Comparison of ENCODE assay signal across 8 cellular contexts in the genomic region with DNA sequence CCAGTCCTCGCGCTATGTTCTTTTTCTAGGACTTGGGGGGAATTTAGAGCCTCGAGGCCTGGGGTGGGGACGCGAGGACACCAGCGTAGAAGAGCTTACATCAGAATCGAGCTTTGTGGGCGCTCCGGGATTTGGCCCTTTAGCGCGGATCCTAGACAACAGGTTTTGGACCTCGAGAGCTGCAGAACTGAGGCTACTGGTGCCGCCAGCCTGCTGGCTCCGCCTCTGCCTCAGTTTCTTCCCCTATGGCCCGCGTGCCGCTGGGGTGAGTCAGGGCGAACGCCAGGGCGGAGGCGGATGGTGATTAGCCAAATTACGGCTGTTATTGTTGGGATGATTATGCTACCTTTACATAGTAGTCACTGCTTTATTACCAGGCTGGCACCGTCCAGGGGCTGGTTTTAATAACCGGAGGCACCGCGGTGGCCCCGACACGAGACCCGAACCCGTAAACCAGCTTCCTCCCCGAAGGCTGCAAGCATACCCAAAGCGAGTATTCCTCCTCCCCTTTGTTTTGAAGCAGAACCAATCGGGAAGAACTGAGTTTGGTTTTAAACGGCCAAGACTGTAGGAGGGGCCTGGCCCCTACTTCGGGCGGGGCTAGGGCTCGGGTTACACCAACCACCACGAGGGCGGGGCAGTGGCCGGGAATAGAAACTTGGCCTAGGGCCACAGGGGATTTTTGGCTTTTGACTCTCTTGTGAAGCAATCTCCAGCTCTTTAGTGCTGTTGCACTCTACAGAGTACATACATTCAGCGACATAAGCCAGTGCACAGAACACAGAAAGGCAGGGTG. TPM values are rescaled to one million over a fixed set of nuclear protein-coding genes. Genes with fewer than 3 reads are reported as not detected.
DNase-seq lines count a peak whose midpoint lies in the region; ATAC-seq and TF ChIP-seq lines count a peak whose summit lies in the region.

No MANE protein-coding gene starts in this region.

- H3K27ac ChIP-seq in left lung: peak overlapping the region; percentile 96 to 99

- peak overlapping the region; percentile 78 to 91 for H3K4me3 ChIP-seq in left lung

- H3K27ac Mint-ChIP-seq in CD14-positive monocyte: peak overlapping the region; percentile 94 to 100 (median 99)
- H3K27ac Mint-ChIP-seq in dendritic cell treated with granulocyte-macrophage colony-stimulating factor and Interleukin-4, amounts not matched to agents 40 ng/mL and 50 ng/mL, for 4 days: peak overlapping the region; percentile 97

- peaks cover 46% of the 10 kb centered on the region for H3K4me1 Mint-ChIP-seq in CD14-positive monocyte
- peaks cover 61% of the 10 kb centered on the region for H3K4me1 Mint-ChIP-seq in dendritic cell treated with granulocyte-macrophage colony-stimulating factor and Interleukin-4, amounts not matched to agents 40 ng/mL and 50 ng/mL, for 4 days (ENCODE audit: low read depth)

- intact Hi-C loops in CD14-positive monocyte (cut with micrococcal nuclease): loop anchor here (5.0 kb wide), 2 partner anchors 52 to 618 kb away; a partner anchor contains a TSS
- intact Hi-C loops in dendritic cell treated with granulocyte-macrophage colony-stimulating factor and Interleukin-4, amounts not matched to agents 40 ng/mL and 50 ng/mL, for 4 days (cut with micrococcal nuclease): loop anchor here (5.0 kb wide), 1 partner anchor 52 kb away; a partner anchor contains a TSS
- intact Hi-C loops in left lung (cut with DNase I): no loop called here

- peaks cover 18 to 22% of the 10 kb centered on the region in 2 donors for H3K36me3 Mint-ChIP-seq in CD14-positive monocyte
- peaks cover 39% of the 10 kb centered on the region for H3K36me3 Mint-ChIP-seq in dendritic cell treated with granulocyte-macrophage colony-stimulating factor and Interleukin-4, amounts not matched to agents 40 ng/mL and 50 ng/mL, for 4 days (ENCODE audit: low read depth)

- peak; percentile 73 for ATAC-seq in GM19395 (IDR thresholded peaks at IDR 0.05; ENCODE audit: unreplicated experiment)
- peak; percentile 42 for ATAC-seq in HG03558 (IDR thresholded peaks at IDR 0.05; ENCODE audit: extremely low read depth, unreplicated experiment)
- peak; percentile 89 for ATAC-seq in left lung

- H3K4me3 Mint-ChIP-seq in CD14-positive monocyte: peak overlapping the region; percentile 93 to 96
- H3K4me3 Mint-ChIP-seq in dendritic cell treated with granulocyte-macrophage colony-stimulating factor and Interleukin-4, amounts not matched to agents 40 ng/mL and 50 ng/mL, for 4 days: peak overlapping the region; percentile 99

- H3K4me1 ChIP-seq in left lung: peaks cover 7 to 41% of the 10 kb centered on the region in 2 donors

- no peaks in the 10 kb centered on the region for H3K9me3 ChIP-seq in left lung

- H3K27me3 Mint-ChIP-seq in CD14-positive monocyte (ENCODE audit: low read depth in 3 of 3): peaks cover 0 to 2% (median 0%) of the 10 kb centered on the region in 3 donors
- H3K27me3 Mint-ChIP-seq in dendritic cell treated with granulocyte-macrophage colony-stimulating factor and Interleukin-4, amounts not matched to agents 40 ng/mL and 50 ng/mL, for 4 days: no peaks in the 10 kb centered on the region

- H3K9me3 Mint-ChIP-seq in CD14-positive monocyte: no peaks in the 10 kb centered on the region
- no peaks in the 10 kb centered on the region for H3K9me3 Mint-ChIP-seq in dendritic cell treated with granulocyte-macrophage colony-stimulating factor and Interleukin-4, amounts not matched to agents 40 ng/mL and 50 ng/mL, for 4 days

- TF ChIP-seq CTCF in CD14-positive monocyte (IDR thresholded peaks at IDR 0.05): no peak
- no peak for TF ChIP-seq CTCF in left lung (IDR thresholded peaks at IDR 0.05)

- H3K27me3 ChIP-seq in left lung: no peaks in the 10 kb centered on the region

- DNase-seq in CD14-positive monocyte (ENCODE audit: low spot score): peak; percentile 93
- DNase-seq in NCI-H748 (lab: John Stamatoyannopoulos, UW; ENCODE audit: unreplicated experiment): peak; percentile 99
- DNase-seq in activated CD4-positive, alpha-beta T cell treated with anti-CD3 and anti-CD28 coated beads, Interleukin-2, amount 50 U/mL, for 24 hours (ENCODE audit: low read depth in 1 of 2, low spot score in 1 of 2): peak; percentile 68 to 84
- peak; percentile 95 to 96 for DNase-seq in left lung
- DNase-seq in stimulated activated CD4-positive, alpha-beta T cell treated with anti-CD3 and anti-CD28 coated beads, Interleukin-2, amount 100 ng/mL, for 4 hours (ENCODE audit: low read depth): peak; percentile 78

- H3K36me3 ChIP-seq in left lung: peaks cover 5 to 15% of the 10 kb centered on the region in 2 donors

RNA-seq across cellular contexts. Expression of a gene that starts 0.6 kb away (rescaled TPM):
- 1 to 10 TPM; 3.6 to 4.9 TPM for polyA plus RNA-seq in CD14-positive monocyte
- 10 to 100 TPM; 58.6 to 73.0 TPM for total RNA-seq in left lung

RNA-seq across cellular contexts. Expression of a gene that starts 5.9 kb away (rescaled TPM):
- polyA plus RNA-seq in CD14-positive monocyte: 10 to 100 TPM; 17.3 to 26.5 TPM
- total RNA-seq in left lung: 10 to 100 TPM; 19.3 to 24.6 TPM

RNA-seq across cellular contexts. Expression of a gene that starts 15.1 kb away (rescaled TPM):
- polyA plus RNA-seq in CD14-positive monocyte: under 1 TPM; 0.13 to 0.52 TPM
- total RNA-seq in left lung: 1 to 10 TPM in 1 of 2 donors, under 1 TPM in 1; 0.32 to 1.9 TPM

RNA-seq across cellular contexts. Expression of a gene that starts 53.7 kb away (rescaled TPM):
- polyA plus RNA-seq in CD14-positive monocyte: 1 to 10 TPM; 2.0 to 2.1 TPM
- 10 to 100 TPM; 17.8 to 29.0 TPM for total RNA-seq in left lung

RNA-seq across cellular contexts. Expression of a gene that starts 53.9 kb away (rescaled TPM):
- 10 to 100 TPM in 1 of 2 donors, 1 to 10 TPM in 1; 8.0 to 13.8 TPM for polyA plus RNA-seq in CD14-positive monocyte
- total RNA-seq in left lung: 10 to 100 TPM; 24.0 to 36.8 TPM

Comparison
In these comparisons a context has a peak if more than half of its experiments do, and no peak if none do; other contexts are left out.
1. Peak in every context shown above with its lines: DNase-seq, ATAC-seq, H3K4me3 ChIP-seq and H3K27ac ChIP-seq.
2. intact Hi-C loops: an anchor here in CD14-positive monocyte (5.0 kb wide) and dendritic cell treated with granulocyte-macrophage colony-stimulating factor and Interleukin-4, amounts not matched to agents 40 ng/mL and 50 ng/mL, for 4 days (5.0 kb wide); none called in left lung.